ENCODE assay signal across 25 cellular contexts in genomic region chr10:100983868-100984669, GRCh38. TPM values are rescaled to one million over a fixed set of nuclear protein-coding genes. Genes with fewer than 3 reads are reported as not detected.
DNase-seq lines count a peak whose midpoint lies in the region; ATAC-seq and TF ChIP-seq lines count a peak whose summit lies in the region.
"Had no signal": no experiment of that assay in that cellular context is flagged by ENCODE, and none has a peak within 500 bp of the region (broad histone marks: within the 10 kb centered on the region; RNA-seq: fewer than 3 reads in every experiment).

No MANE protein-coding gene starts in this region.

- intact Hi-C loops in lower lobe of right lung (cut with DNase I) (no loop called here), mammary epithelial cell (cut with micrococcal nuclease) (no loop called here)

- H3K4me2 ChIP-seq in mammary epithelial cell (ENCODE audit: insufficient read depth, low read depth, low read length), result no peak overlapping the region
- H3K4me2 ChIP-seq: A549 had no signal

- H3K4me3 ChIP-seq in Peyer's patch (no peak overlapping the region), lower lobe of right lung (no peak overlapping the region), mammary epithelial cell (replicated peaks in 1 of 3; ENCODE audit: insufficient read depth in 1 of 3, low read depth in 2 of 3, low read length in 3 of 3) (no peak overlapping the region)
- H3K4me3 ChIP-seq: A549, adrenal gland, colonic mucosa, esophagus squamous epithelium, gastrocnemius medialis, left ventricle myocardium inferior had no signal

- peak in 1 of 2 donors; percentile 13 for TF ChIP-seq POLR2A in Peyer's patch (IDR thresholded peaks at IDR 0.05)

- H3K36me3 Mint-ChIP-seq in stimulated activated effector memory CD8-positive, alpha-beta T cell treated with anti-CD3 and anti-CD28 coated beads, Interleukin-12 subunit alpha, Interleukin-12 subunit beta, amount 100 ng/mL, for 72 hours, result peaks cover 40% of the 10 kb centered on the region
- H3K36me3 Mint-ChIP-seq in effector memory CD8-positive, alpha-beta T cell (ENCODE audit: insufficient read depth), result peaks cover 22% of the 10 kb centered on the region

- H3K79me2 ChIP-seq in mammary epithelial cell (ENCODE audit: insufficient read depth, low read length), result peaks cover 36% of the 10 kb centered on the region

- peaks cover 0 to 24% (median 16%) of the 10 kb centered on the region in 4 donors for H3K4me1 ChIP-seq in Peyer's patch
- H3K4me1 ChIP-seq in lower lobe of right lung, result peaks cover 30% of the 10 kb centered on the region
- peaks cover 14% of the 10 kb centered on the region for H3K4me1 ChIP-seq in mammary epithelial cell (ENCODE audit: insufficient read depth, low read length)

- BruUV-seq in mammary epithelial cell (replicated peaks; lab: Mats Ljungman, UMichigan), result no TSS peak

- DNase-seq in activated CD8-positive, alpha-beta memory T cell treated with anti-CD3 and anti-CD28 coated beads, Interleukin-2, amount 50 U/mL, for 48 hours, result peak; percentile 43
- no peak for DNase-seq in activated CD8-positive, alpha-beta memory T cell treated with anti-CD3 and anti-CD28 coated beads, Interleukin-2, amount 50 U/mL, for 4 hours
- DNase-seq in Peyer's patch (peak in 2 of 3 donors; percentile 31 to 44), lower lobe of right lung (peak; percentile 26), mammary epithelial cell (no peak)
- no peak for DNase-seq in stimulated activated effector memory CD8-positive, alpha-beta T cell treated with anti-CD3 and anti-CD28 coated beads, Interleukin-12 subunit alpha, Interleukin-12 subunit beta, amount 100 ng/mL, for 72 hours (ENCODE audit: low spot score in 2 of 2)
- no peak for DNase-seq in effector memory CD8-positive, alpha-beta T cell
- no peak for DNase-seq in effector CD4-positive, alpha-beta T cell
- DNase-seq: activated gamma-delta T cell, BE2C, brain microvascular endothelial cell, colonic mucosa, COR-L47, DMS79 treated with DMSO at 0.1 percent for 48 hours, esophagus squamous epithelium, Kasumi-1, left ventricle myocardium inferior, NCI-H1694 treated with DMSO at 0.1 percent for 48 hours, NCI-H2171 treated with DMSO at 0.1 percent for 48 hours, NCI-H524, SIG-M5 had no signal

- no peak overlapping the region for H3K4me3 Mint-ChIP-seq in stimulated activated effector memory CD8-positive, alpha-beta T cell treated with anti-CD3 and anti-CD28 coated beads, Interleukin-12 subunit alpha, Interleukin-12 subunit beta, amount 100 ng/mL, for 72 hours
- H3K4me3 Mint-ChIP-seq in effector memory CD8-positive, alpha-beta T cell, result no peak overlapping the region

- no peak overlapping the region for H2AFZ ChIP-seq in mammary epithelial cell (ENCODE audit: low read depth, low read length)

- no peaks in the 10 kb centered on the region for H3K9me3 ChIP-seq in Peyer's patch
- no peaks in the 10 kb centered on the region for H3K9me3 ChIP-seq in lower lobe of right lung
- no peaks in the 10 kb centered on the region for H3K9me3 ChIP-seq in mammary epithelial cell (replicated peaks; ENCODE audit: insufficient read depth, low read length)
- H3K9me3 ChIP-seq: A549, adrenal gland, BE2C, colonic mucosa, esophagus squamous epithelium, gastrocnemius medialis, left ventricle myocardium inferior had no signal

- no peak for TF ChIP-seq CTCF in Peyer's patch (IDR thresholded peaks at IDR 0.05)
- no peak for TF ChIP-seq CTCF in lower lobe of right lung (IDR thresholded peaks at IDR 0.05)
- TF ChIP-seq CTCF in mammary epithelial cell (conservative IDR thresholded peaks at IDR 0.05 in 1 of 2, IDR thresholded peaks at IDR 0.05 in 1 of 2; ENCODE audit: extremely low read depth in 1 of 2, insufficient read depth in 1 of 2, low read depth in 1 of 2, low read length in 2 of 2), result no peak

- ATAC-seq in lower lobe of right lung, result no peak
- ATAC-seq in stimulated activated effector memory CD8-positive, alpha-beta T cell treated with anti-CD3 and anti-CD28 coated beads, Interleukin-12 subunit alpha, Interleukin-12 subunit beta, amount 100 ng/mL, for 72 hours, result no peak
- ATAC-seq in effector memory CD8-positive, alpha-beta T cell (replicated peaks), result no peak
- ATAC-seq: A549, gastrocnemius medialis had no signal

- H3K27me3 ChIP-seq in Peyer's patch (no peaks in the 10 kb centered on the region), lower lobe of right lung (ENCODE audit: low read depth) (no peaks in the 10 kb centered on the region), mammary epithelial cell (ENCODE audit: insufficient read depth, low read length) (no peaks in the 10 kb centered on the region)
- H3K27me3 ChIP-seq: adrenal gland, BE2C, brain microvascular endothelial cell, colonic mucosa, esophagus squamous epithelium, gastrocnemius medialis had no signal

- in situ Hi-C loops in mammary epithelial cell (cut with MboI; ENCODE audit: low sequenced_read_pairs in 2 of 2), result no loop called here

- H3K9ac ChIP-seq in mammary epithelial cell (ENCODE audit: insufficient read depth, low read length), result no peak overlapping the region

- no peaks in the 10 kb centered on the region for H4K20me1 ChIP-seq in mammary epithelial cell (ENCODE audit: insufficient read depth, low read length)

- H3K4me1 Mint-ChIP-seq in stimulated activated effector memory CD8-positive, alpha-beta T cell treated with anti-CD3 and anti-CD28 coated beads, Interleukin-12 subunit alpha, Interleukin-12 subunit beta, amount 100 ng/mL, for 72 hours, result peaks cover 31% of the 10 kb centered on the region
- peaks cover 27 to 28% of the 10 kb centered on the region in 2 donors for H3K4me1 Mint-ChIP-seq in effector memory CD8-positive, alpha-beta T cell (ENCODE audit: low read depth in 2 of 2)

- peaks cover 0 to 38% (median 0%) of the 10 kb centered on the region in 3 donors for H3K36me3 ChIP-seq in Peyer's patch
- H3K36me3 ChIP-seq in lower lobe of right lung, result peaks cover 50% of the 10 kb centered on the region
- peaks cover 4% of the 10 kb centered on the region for H3K36me3 ChIP-seq in mammary epithelial cell (ENCODE audit: insufficient read depth, low read length)

- no peaks in the 10 kb centered on the region for H3K9me3 Mint-ChIP-seq in stimulated activated effector memory CD8-positive, alpha-beta T cell treated with anti-CD3 and anti-CD28 coated beads, Interleukin-12 subunit alpha, Interleukin-12 subunit beta, amount 100 ng/mL, for 72 hours
- H3K9me3 Mint-ChIP-seq in effector memory CD8-positive, alpha-beta T cell, result no peaks in the 10 kb centered on the region

- H3K27me3 Mint-ChIP-seq in effector memory CD8-positive, alpha-beta T cell, result no peaks in the 10 kb centered on the region
- H3K27me3 Mint-ChIP-seq: progenitor cell of endocrine pancreas had no signal

- peak overlapping the region; percentile 68 for H3K27ac Mint-ChIP-seq in stimulated activated effector memory CD8-positive, alpha-beta T cell treated with anti-CD3 and anti-CD28 coated beads, Interleukin-12 subunit alpha, Interleukin-12 subunit beta, amount 100 ng/mL, for 72 hours
- no peak overlapping the region for H3K27ac Mint-ChIP-seq in effector memory CD8-positive, alpha-beta T cell

- H3K27ac ChIP-seq in Peyer's patch, result no peak overlapping the region
- H3K27ac ChIP-seq in lower lobe of right lung, result no peak overlapping the region
- H3K27ac ChIP-seq in mammary epithelial cell (ENCODE audit: insufficient read depth, low read depth, low read length), result no peak overlapping the region
- H3K27ac ChIP-seq: A549, adrenal gland, brain microvascular endothelial cell, colonic mucosa, esophagus squamous epithelium, gastrocnemius medialis, left ventricle myocardium inferior had no signal

- dilution Hi-C loops in mammary epithelial cell (cut with HindIII; ENCODE audit: low sequenced_read_pairs), result loop anchor here (5.0 kb wide), 1 partner anchor 72 kb away; the partner anchor contains the start of gene SLF2

- CTCF ChIA-PET in mammary epithelial cell (lab: Charles Lee; ENCODE audit: low non-redundant PET), result no interaction called here

- WGBS in mammary epithelial cell (ENCODE audit: low coverage, missing lambda C conversion rate), result 81% methylated on average over 6 of the region's 13 CpGs

RNA-seq across cellular contexts. Expression of gene MRPL43, which starts 3.2 kb away (rescaled TPM):
- total RNA-seq in Peyer's patch (10 to 100 TPM; 40.5 to 85.5 (median 61.7) TPM), lower lobe of right lung (59.7 TPM), mammary epithelial cell (10 to 100 TPM; 48.0 to 65.4 TPM)
- 104 TPM for polyA plus RNA-seq in mammary epithelial cell
- polyA minus RNA-seq in mammary epithelial cell, result 16.2 TPM

RNA-seq across cellular contexts. Expression of gene TWNK, which starts 3.3 kb away (rescaled TPM):
- total RNA-seq in Peyer's patch (10 to 100 TPM in 1 of 4 donors, 1 to 10 TPM in 3; 3.8 to 18.2 (median 4.4) TPM), lower lobe of right lung (5.8 TPM), mammary epithelial cell (10 to 100 TPM in 1 of 2 donors, 1 to 10 TPM in 1; 6.8 to 18.7 TPM)
- 14.4 TPM for polyA plus RNA-seq in mammary epithelial cell
- polyA minus RNA-seq in mammary epithelial cell, result 13.5 TPM

RNA-seq across cellular contexts. Expression of gene SEMA4G, which starts 14.8 kb away (rescaled TPM):
- 100 to 1,000 TPM in 3 of 4 donors, 10 to 100 TPM in 1; 16.5 to 233 (median 185) TPM for total RNA-seq in Peyer's patch
- total RNA-seq in lower lobe of right lung, result 5.1 TPM
- total RNA-seq in mammary epithelial cell, result 1 to 10 TPM in 1 of 2 donors, under 1 TPM in 1; 0.83 to 3.7 TPM
- 2.3 TPM for polyA plus RNA-seq in mammary epithelial cell
- polyA minus RNA-seq in mammary epithelial cell, result 4.3 TPM

RNA-seq across cellular contexts. Expression of gene LZTS2, which starts 15.5 kb away (rescaled TPM):
- 10 to 100 TPM; 28.0 to 57.4 (median 47.1) TPM for total RNA-seq in Peyer's patch
- 52.6 TPM for total RNA-seq in lower lobe of right lung
- total RNA-seq in mammary epithelial cell, result 100 to 1,000 TPM in 1 of 2 donors, 10 to 100 TPM in 1; 44.3 to 159 TPM
- 30.4 TPM for polyA plus RNA-seq in mammary epithelial cell
- polyA minus RNA-seq in mammary epithelial cell, result 18.3 TPM

RNA-seq across cellular contexts. Expression of gene PDZD7, which starts 46.9 kb away (rescaled TPM):
- total RNA-seq in Peyer's patch (10 to 100 TPM in 3 of 4 donors, under 1 TPM in 1; 0.83 to 58.7 (median 51.3) TPM), lower lobe of right lung (1.6 TPM), mammary epithelial cell (1 to 10 TPM in 1 of 2 donors, under 1 TPM in 1; 0.59 to 2.7 TPM)
- polyA plus RNA-seq in mammary epithelial cell, result 0.95 TPM
- polyA minus RNA-seq in mammary epithelial cell, result 0.47 TPM

Comparison
In these comparisons a context has a peak if more than half of its experiments do, and no peak if none do; other contexts are left out.
1. DNase-seq: peak in activated CD8-positive, alpha-beta memory T cell treated with anti-CD3 and anti-CD28 coated beads, Interleukin-2, amount 50 U/mL, for 48 hours (single experiment), Peyer's patch (2 of 3) and lower lobe of right lung (single experiment); none in activated CD8-positive, alpha-beta memory T cell treated with anti-CD3 and anti-CD28 coated beads, Interleukin-2, amount 50 U/mL, for 4 hours (single experiment), stimulated activated effector memory CD8-positive, alpha-beta T cell treated with anti-CD3 and anti-CD28 coated beads, Interleukin-12 subunit alpha, Interleukin-12 subunit beta, amount 100 ng/mL, for 72 hours (0 of 2), mammary epithelial cell (single experiment), effector memory CD8-positive, alpha-beta T cell (0 of 3) and effector CD4-positive, alpha-beta T cell (single experiment).